9 cellular contexts compared by ENCODE assay signal in genomic region chr21:25567472-25567871, GRCh38. TPM values are rescaled to one million over a fixed set of nuclear protein-coding genes. Genes with fewer than 3 reads are reported as not detected.
DNase-seq lines count a peak whose midpoint lies in the region; ATAC-seq and TF ChIP-seq lines count a peak whose summit lies in the region.
"Had no signal": no experiment of that assay in that cellular context is flagged by ENCODE, and none has a peak within 500 bp of the region (broad histone marks: within the 10 kb centered on the region; RNA-seq: fewer than 3 reads in every experiment).

No MANE protein-coding gene starts in this region.

- H3K4me3 Mint-ChIP-seq in activated T-cell treated with anti-CD3 and anti-CD28 coated beads, Interleukin-2, amount 50 U/mL, for 72 hours: peak overlapping the region; percentile 85 to 88
- H3K4me3 Mint-ChIP-seq in natural killer cell treated with Interleukin-12 subunit alpha and Interleukin-12 subunit beta and Interleukin-15 and Interleukin-18, amount 100 ng/mL, for 72 hours: peak overlapping the region; percentile 89

- H3K27me3 ChIP-seq in vagina: no peaks in the 10 kb centered on the region

- TF ChIP-seq POLR2A in vagina (IDR thresholded peaks at IDR 0.05): no peak

- no peak overlapping the region for H3K4me3 ChIP-seq in vagina

- intact Hi-C loops in vagina (cut with DNase I): no loop called here

- H3K4me1 Mint-ChIP-seq in activated T-cell treated with anti-CD3 and anti-CD28 coated beads, Interleukin-2, amount 50 U/mL, for 72 hours (ENCODE audit: low read depth): peaks cover 81% of the 10 kb centered on the region
- H3K4me1 Mint-ChIP-seq in natural killer cell treated with Interleukin-12 subunit alpha and Interleukin-12 subunit beta and Interleukin-15 and Interleukin-18, amount 100 ng/mL, for 72 hours (ENCODE audit: low read depth in 2 of 2): peaks cover 54 to 85% of the 10 kb centered on the region in 2 donors

- H3K4me1 ChIP-seq in vagina: no peaks in the 10 kb centered on the region

- peak; percentile 35 for TF ChIP-seq CTCF in GM10266 (IDR thresholded peaks at IDR 0.05; ENCODE audit: control insufficient read depth, insufficient read depth, low read depth, missing control alignments)
- no peak for TF ChIP-seq CTCF in vagina (IDR thresholded peaks at IDR 0.05)

- peaks cover 43 to 70% of the 10 kb centered on the region in 2 donors for H3K36me3 Mint-ChIP-seq in activated T-cell treated with anti-CD3 and anti-CD28 coated beads, Interleukin-2, amount 50 U/mL, for 72 hours (ENCODE audit: insufficient read depth in 2 of 2)
- peaks cover 86% of the 10 kb centered on the region for H3K36me3 Mint-ChIP-seq in natural killer cell treated with Interleukin-12 subunit alpha and Interleukin-12 subunit beta and Interleukin-15 and Interleukin-18, amount 100 ng/mL, for 72 hours
- H3K36me3 Mint-ChIP-seq: naive thymus-derived CD8-positive, alpha-beta T cell had no signal

- no peaks in the 10 kb centered on the region for H3K36me3 ChIP-seq in vagina

- no peaks in the 10 kb centered on the region for H3K9me3 ChIP-seq in vagina

- H3K27me3 Mint-ChIP-seq in activated T-cell treated with anti-CD3 and anti-CD28 coated beads, Interleukin-2, amount 50 U/mL, for 72 hours (ENCODE audit: low read depth): no peaks in the 10 kb centered on the region
- H3K27me3 Mint-ChIP-seq in natural killer cell treated with Interleukin-12 subunit alpha and Interleukin-12 subunit beta and Interleukin-15 and Interleukin-18, amount 100 ng/mL, for 72 hours: no peaks in the 10 kb centered on the region
- H3K27me3 Mint-ChIP-seq: naive thymus-derived CD8-positive, alpha-beta T cell had no signal

- H3K27ac Mint-ChIP-seq in activated T-cell treated with anti-CD3 and anti-CD28 coated beads, Interleukin-2, amount 50 U/mL, for 72 hours: peak overlapping the region; percentile 86
- peak overlapping the region; percentile 87 to 98 for H3K27ac Mint-ChIP-seq in natural killer cell treated with Interleukin-12 subunit alpha and Interleukin-12 subunit beta and Interleukin-15 and Interleukin-18, amount 100 ng/mL, for 72 hours

- ATAC-seq in GM21447 (IDR thresholded peaks at IDR 0.05; ENCODE audit: unreplicated experiment): peak; percentile 21
- peak; percentile 32 to 38 for ATAC-seq in activated T-cell treated with anti-CD3 and anti-CD28 coated beads, Interleukin-2, amount 50 U/mL, for 72 hours (replicated peaks in 1 of 2)
- peak in 1 of 2 donors; percentile 8 for ATAC-seq in natural killer cell treated with Interleukin-12 subunit alpha and Interleukin-12 subunit beta and Interleukin-15 and Interleukin-18, amount 100 ng/mL, for 72 hours
- ATAC-seq: naive thymus-derived CD8-positive, alpha-beta T cell had no signal

- no peak overlapping the region for H3K27ac ChIP-seq in vagina

- no peaks in the 10 kb centered on the region for H3K9me3 Mint-ChIP-seq in activated T-cell treated with anti-CD3 and anti-CD28 coated beads, Interleukin-2, amount 50 U/mL, for 72 hours
- H3K9me3 Mint-ChIP-seq in natural killer cell treated with Interleukin-12 subunit alpha and Interleukin-12 subunit beta and Interleukin-15 and Interleukin-18, amount 100 ng/mL, for 72 hours: no peaks in the 10 kb centered on the region
- H3K9me3 Mint-ChIP-seq: naive thymus-derived CD8-positive, alpha-beta T cell had no signal

- no peak for DNase-seq in GM10266 (ENCODE audit: extremely low spot score)
- no peak for DNase-seq in activated T-cell treated with anti-CD3 and anti-CD28 coated beads, Interleukin-2, amount 50 U/mL, for 72 hours
- no peak for DNase-seq in natural killer cell treated with Interleukin-12 subunit alpha and Interleukin-12 subunit beta and Interleukin-15 and Interleukin-18, amount 100 ng/mL, for 72 hours (ENCODE audit: low spot score)
- DNase-seq in OCI-M2 (lab: John Stamatoyannopoulos, UW; ENCODE audit: unreplicated experiment): no peak
- DNase-seq in putamen (ENCODE audit: low spot score): no peak
- no peak for DNase-seq in vagina (ENCODE audit: extremely low spot score in 2 of 2)
- DNase-seq: effector memory CD4-positive, alpha-beta T cell; naive thymus-derived CD8-positive, alpha-beta T cell had no signal

RNA-seq across cellular contexts. Expression of gene MRPL39, which starts 39.8 kb away (rescaled TPM):
- total RNA-seq in activated T-cell treated with anti-CD3 and anti-CD28 coated beads, Interleukin-2, amount 50 U/mL, for 72 hours: 10 to 100 TPM; 42.8 to 50.9 TPM
- 10 to 100 TPM; 40.6 to 46.1 TPM for total RNA-seq in natural killer cell treated with Interleukin-12 subunit alpha and Interleukin-12 subunit beta and Interleukin-15 and Interleukin-18, amount 100 ng/mL, for 72 hours
- total RNA-seq in vagina: 8.8 TPM
